ENCODE assay signal across 1 cellular context in the genomic region with DNA sequence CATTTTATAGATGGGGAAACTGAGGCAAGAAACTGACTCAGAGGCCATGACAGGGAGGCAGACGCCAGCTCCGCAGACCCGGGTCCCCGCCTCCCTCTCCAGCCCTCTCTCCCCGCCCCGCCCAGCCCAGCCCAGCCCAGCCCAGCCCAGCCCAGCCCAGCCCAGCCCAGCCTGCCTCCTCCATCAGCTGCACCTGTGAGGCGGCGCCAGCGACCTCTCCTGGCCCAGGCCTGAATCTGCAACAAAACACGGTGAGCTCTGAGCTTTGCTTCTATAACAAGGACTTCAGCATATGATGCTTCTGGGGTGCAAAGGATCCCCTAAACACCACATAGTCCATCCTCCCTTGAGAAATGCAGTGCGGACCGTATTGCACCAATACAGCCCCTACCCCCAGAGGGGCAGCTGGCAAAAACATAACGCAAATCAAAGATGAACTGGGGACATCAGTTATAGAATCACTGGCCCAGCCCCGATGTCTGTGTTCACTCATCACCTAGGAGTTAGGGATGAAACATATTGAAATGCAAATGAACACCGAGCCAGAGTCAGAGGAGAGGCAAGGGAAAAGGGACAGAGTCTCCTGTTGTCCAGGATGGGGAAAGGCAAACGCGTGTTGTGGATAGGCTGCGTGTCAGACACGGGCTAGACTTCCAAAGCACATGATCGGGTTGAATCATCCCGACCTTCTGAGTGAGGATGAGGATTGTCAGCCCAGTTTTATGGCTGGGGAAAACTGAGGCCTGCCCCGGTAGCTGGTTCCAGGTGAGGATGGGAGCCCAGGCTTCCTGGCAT.
A peak's percentile ranks its signal among the peaks of the same experiment; 100 is the strongest.
TF ChIP-seq lines count a peak whose summit lies in the region.

No MANE protein-coding gene starts in this region.

TF ChIP-seq in K562, 482 proteins besides CTCF, POLR2A, EP300 and RAD21 (continued from another document):
- TF ChIP-seq, protein P1, sequence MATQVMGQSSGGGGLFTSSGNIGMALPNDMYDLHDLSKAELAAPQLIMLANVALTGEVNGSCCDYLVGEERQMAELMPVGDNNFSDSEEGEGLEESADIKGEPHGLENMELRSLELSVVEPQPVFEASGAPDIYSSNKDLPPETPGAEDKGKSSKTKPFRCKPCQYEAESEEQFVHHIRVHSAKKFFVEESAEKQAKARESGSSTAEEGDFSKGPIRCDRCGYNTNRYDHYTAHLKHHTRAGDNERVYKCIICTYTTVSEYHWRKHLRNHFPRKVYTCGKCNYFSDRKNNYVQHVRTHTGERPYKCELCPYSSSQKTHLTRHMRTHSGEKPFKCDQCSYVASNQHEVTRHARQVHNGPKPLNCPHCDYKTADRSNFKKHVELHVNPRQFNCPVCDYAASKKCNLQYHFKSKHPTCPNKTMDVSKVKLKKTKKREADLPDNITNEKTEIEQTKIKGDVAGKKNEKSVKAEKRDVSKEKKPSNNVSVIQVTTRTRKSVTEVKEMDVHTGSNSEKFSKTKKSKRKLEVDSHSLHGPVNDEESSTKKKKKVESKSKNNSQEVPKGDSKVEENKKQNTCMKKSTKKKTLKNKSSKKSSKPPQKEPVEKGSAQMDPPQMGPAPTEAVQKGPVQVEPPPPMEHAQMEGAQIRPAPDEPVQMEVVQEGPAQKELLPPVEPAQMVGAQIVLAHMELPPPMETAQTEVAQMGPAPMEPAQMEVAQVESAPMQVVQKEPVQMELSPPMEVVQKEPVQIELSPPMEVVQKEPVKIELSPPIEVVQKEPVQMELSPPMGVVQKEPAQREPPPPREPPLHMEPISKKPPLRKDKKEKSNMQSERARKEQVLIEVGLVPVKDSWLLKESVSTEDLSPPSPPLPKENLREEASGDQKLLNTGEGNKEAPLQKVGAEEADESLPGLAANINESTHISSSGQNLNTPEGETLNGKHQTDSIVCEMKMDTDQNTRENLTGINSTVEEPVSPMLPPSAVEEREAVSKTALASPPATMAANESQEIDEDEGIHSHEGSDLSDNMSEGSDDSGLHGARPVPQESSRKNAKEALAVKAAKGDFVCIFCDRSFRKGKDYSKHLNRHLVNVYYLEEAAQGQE (CRISPR knock-in tag; IDR thresholded peaks at IDR 0.05; ENCODE audit: low read depth): no peak
- no peak for TF ChIP-seq SMARCB1 (IDR thresholded peaks at IDR 0.05; ENCODE audit: insufficient read length, low read depth)
- TF ChIP-seq, protein P2, sequence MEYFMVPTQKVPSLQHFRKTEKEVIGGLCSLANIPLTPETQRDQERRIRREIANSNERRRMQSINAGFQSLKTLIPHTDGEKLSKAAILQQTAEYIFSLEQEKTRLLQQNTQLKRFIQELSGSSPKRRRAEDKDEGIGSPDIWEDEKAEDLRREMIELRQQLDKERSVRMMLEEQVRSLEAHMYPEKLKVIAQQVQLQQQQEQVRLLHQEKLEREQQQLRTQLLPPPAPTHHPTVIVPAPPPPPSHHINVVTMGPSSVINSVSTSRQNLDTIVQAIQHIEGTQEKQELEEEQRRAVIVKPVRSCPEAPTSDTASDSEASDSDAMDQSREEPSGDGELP (CRISPR knock-in tag; IDR thresholded peaks at IDR 0.05; ENCODE audit: borderline replicate concordance): peak; percentile 36; the same call in 1 of the 2 replicates
- TF ChIP-seq, protein P3, sequence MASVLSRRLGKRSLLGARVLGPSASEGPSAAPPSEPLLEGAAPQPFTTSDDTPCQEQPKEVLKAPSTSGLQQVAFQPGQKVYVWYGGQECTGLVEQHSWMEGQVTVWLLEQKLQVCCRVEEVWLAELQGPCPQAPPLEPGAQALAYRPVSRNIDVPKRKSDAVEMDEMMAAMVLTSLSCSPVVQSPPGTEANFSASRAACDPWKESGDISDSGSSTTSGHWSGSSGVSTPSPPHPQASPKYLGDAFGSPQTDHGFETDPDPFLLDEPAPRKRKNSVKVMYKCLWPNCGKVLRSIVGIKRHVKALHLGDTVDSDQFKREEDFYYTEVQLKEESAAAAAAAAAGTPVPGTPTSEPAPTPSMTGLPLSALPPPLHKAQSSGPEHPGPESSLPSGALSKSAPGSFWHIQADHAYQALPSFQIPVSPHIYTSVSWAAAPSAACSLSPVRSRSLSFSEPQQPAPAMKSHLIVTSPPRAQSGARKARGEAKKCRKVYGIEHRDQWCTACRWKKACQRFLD (CRISPR knock-in tag; IDR thresholded peaks at IDR 0.05): no peak
- no peak for TF ChIP-seq KDM4B (IDR thresholded peaks at IDR 0.05; ENCODE audit: borderline replicate concordance in 2 of 2, low read depth in 1 of 2)
- TF ChIP-seq, protein P4, sequence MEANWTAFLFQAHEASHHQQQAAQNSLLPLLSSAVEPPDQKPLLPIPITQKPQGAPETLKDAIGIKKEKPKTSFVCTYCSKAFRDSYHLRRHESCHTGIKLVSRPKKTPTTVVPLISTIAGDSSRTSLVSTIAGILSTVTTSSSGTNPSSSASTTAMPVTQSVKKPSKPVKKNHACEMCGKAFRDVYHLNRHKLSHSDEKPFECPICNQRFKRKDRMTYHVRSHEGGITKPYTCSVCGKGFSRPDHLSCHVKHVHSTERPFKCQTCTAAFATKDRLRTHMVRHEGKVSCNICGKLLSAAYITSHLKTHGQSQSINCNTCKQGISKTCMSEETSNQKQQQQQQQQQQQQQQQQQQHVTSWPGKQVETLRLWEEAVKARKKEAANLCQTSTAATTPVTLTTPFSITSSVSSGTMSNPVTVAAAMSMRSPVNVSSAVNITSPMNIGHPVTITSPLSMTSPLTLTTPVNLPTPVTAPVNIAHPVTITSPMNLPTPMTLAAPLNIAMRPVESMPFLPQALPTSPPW (CRISPR knock-in tag; IDR thresholded peaks at IDR 0.05): peak; percentile 33; the same call in 1 of the 2 replicates
- TF ChIP-seq LARP7 (IDR thresholded peaks at IDR 0.05): no peak
- TF ChIP-seq SMAD3 (CRISPR knock-in tag; conservative IDR thresholded peaks at IDR 0.05): no peak
- no peak for TF ChIP-seq SMAD4 (CRISPR knock-in tag; conservative IDR thresholded peaks at IDR 0.05)
- TF ChIP-seq ZNF75A (CRISPR knock-in tag; IDR thresholded peaks at IDR 0.05): no peak
- TF ChIP-seq BCL6 (CRISPR knock-in tag; IDR thresholded peaks at IDR 0.05): no peak
- 0 out of 2 replicates have a peak, but pooled peaks have one; percentile 15 for TF ChIP-seq SMC3 (conservative IDR thresholded peaks at IDR 0.05; ENCODE audit: insufficient read depth, low read depth, low read length)
- no peak for TF ChIP-seq XRCC4 (IDR thresholded peaks at IDR 0.05; ENCODE audit: extremely low read depth, insufficient read depth, insufficient read length)
- no peak for TF ChIP-seq ZNF165 (CRISPR knock-in tag; IDR thresholded peaks at IDR 0.05; ENCODE audit: borderline replicate concordance)
- no peak for TF ChIP-seq ARHGAP35 (IDR thresholded peaks at IDR 0.05; ENCODE audit: partially characterized antibody)
- no peak for TF ChIP-seq GATA2 (CRISPR knock-in tag; IDR thresholded peaks at IDR 0.05)
- TF ChIP-seq, protein P5, sequence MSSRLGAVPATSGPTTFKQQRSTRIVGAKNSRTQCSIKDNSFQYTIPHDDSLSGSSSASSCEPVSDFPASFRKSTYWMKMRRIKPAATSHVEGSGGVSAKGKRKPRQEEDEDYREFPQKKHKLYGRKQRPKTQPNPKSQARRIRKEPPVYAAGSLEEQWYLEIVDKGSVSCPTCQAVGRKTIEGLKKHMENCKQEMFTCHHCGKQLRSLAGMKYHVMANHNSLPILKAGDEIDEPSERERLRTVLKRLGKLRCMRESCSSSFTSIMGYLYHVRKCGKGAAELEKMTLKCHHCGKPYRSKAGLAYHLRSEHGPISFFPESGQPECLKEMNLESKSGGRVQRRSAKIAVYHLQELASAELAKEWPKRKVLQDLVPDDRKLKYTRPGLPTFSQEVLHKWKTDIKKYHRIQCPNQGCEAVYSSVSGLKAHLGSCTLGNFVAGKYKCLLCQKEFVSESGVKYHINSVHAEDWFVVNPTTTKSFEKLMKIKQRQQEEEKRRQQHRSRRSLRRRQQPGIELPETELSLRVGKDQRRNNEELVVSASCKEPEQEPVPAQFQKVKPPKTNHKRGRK (tag; IDR thresholded peaks at IDR 0.05): no peak
- no peak for TF ChIP-seq CBFA2T2 (conservative IDR thresholded peaks at IDR 0.05)
- TF ChIP-seq, protein P6, sequence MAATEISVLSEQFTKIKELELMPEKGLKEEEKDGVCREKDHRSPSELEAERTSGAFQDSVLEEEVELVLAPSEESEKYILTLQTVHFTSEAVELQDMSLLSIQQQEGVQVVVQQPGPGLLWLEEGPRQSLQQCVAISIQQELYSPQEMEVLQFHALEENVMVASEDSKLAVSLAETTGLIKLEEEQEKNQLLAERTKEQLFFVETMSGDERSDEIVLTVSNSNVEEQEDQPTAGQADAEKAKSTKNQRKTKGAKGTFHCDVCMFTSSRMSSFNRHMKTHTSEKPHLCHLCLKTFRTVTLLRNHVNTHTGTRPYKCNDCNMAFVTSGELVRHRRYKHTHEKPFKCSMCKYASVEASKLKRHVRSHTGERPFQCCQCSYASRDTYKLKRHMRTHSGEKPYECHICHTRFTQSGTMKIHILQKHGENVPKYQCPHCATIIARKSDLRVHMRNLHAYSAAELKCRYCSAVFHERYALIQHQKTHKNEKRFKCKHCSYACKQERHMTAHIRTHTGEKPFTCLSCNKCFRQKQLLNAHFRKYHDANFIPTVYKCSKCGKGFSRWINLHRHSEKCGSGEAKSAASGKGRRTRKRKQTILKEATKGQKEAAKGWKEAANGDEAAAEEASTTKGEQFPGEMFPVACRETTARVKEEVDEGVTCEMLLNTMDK (IDR thresholded peaks at IDR 0.05; ENCODE audit: borderline replicate concordance, insufficient read depth, low read depth, low read length, poor library complexity, severe bottlenecking): no peak
